8 cellular contexts compared by ENCODE assay signal in genomic region chr5:77935516-77936364, GRCh38.
A peak's percentile ranks its signal among the peaks of the same experiment; 100 is the strongest.
DNase-seq lines count a peak whose midpoint lies in the region; ATAC-seq, FAIRE-seq and TF ChIP-seq lines count a peak whose summit lies in the region.

No MANE protein-coding gene starts in this region.

- peaks cover 0 to 16% of the 10 kb centered on the region in 2 experiments; a peak in 1 of 5 replicates for H3K27me3 ChIP-seq in HepG2 (ENCODE audit: control insufficient read depth in 1 of 2, insufficient read depth in 2 of 2, low read length in 2 of 2)
- peaks cover 0 to 54% (median 12%) of the 10 kb centered on the region in 7 donors for H3K27me3 ChIP-seq in heart right ventricle

- H3K4me2 ChIP-seq in HepG2 (ENCODE audit: low read depth, low read length), result no peak overlapping the region

- CTCF ChIA-PET in HepG2 (lab: Yijun Ruan, JAX; ENCODE audit: low intra/inter-chr PET ratio, low total read pairs), result no interaction called here

- no peak for TF ChIP-seq CTCF in HepG2 (CRISPR knock-in tag; IDR thresholded peaks at IDR 0.05)
- TF ChIP-seq CTCF in heart right ventricle (IDR thresholded peaks at IDR 0.05), result no peak

- ATAC-seq in GM18511 (IDR thresholded peaks at IDR 0.05; ENCODE audit: unreplicated experiment) (peak; percentile 72), HG02852 (IDR thresholded peaks at IDR 0.05; ENCODE audit: unreplicated experiment) (peak; percentile 52), HepG2 (no peak), Right ventricle myocardium inferior (no peak), heart right ventricle (no peak)

- no peak overlapping the region for H2AFZ ChIP-seq in HepG2 (ENCODE audit: low read length)

- H3K4me3 ChIP-seq in HepG2 (replicated peaks in 1 of 3; ENCODE audit: insufficient read depth in 1 of 3, low read depth in 2 of 3, low read length in 3 of 3) (no peak overlapping the region), heart right ventricle (no peak overlapping the region)

- no peak for TF ChIP-seq EP300 in HepG2 (IDR thresholded peaks at IDR 0.05; ENCODE audit: low read depth in 2 of 2, low read length in 2 of 2)
- no peak for TF ChIP-seq EP300 in HepG2 (CRISPR knock-in tag; IDR thresholded peaks at IDR 0.05; ENCODE audit: borderline replicate concordance)

- no peak for TF ChIP-seq POLR2A in HepG2 (IDR thresholded peaks at IDR 0.05; ENCODE audit: insufficient read depth in 1 of 2, low read depth in 2 of 2, low read length in 2 of 2)

- no peaks in the 10 kb centered on the region for H3K79me2 ChIP-seq in HepG2 (ENCODE audit: insufficient read depth, low read length)

- H4K20me1 ChIP-seq in HepG2 (ENCODE audit: insufficient read depth, low read length), result no peaks in the 10 kb centered on the region

- TF ChIP-seq RAD21 in HepG2 (CRISPR knock-in tag; IDR thresholded peaks at IDR 0.05), result no peak

- in situ Hi-C loops in HepG2 (cut with HindIII; ENCODE audit: extremely low pct_ligation_motif_present, low pct_unique_long_range_greater_than_20kb), result no loop called here

- H3K36me3 ChIP-seq in HepG2 (replicated peaks in 1 of 2; ENCODE audit: control insufficient read depth in 1 of 2, insufficient read depth in 2 of 2, low read length in 2 of 2) (no peaks in the 10 kb centered on the region), heart right ventricle (no peaks in the 10 kb centered on the region)

- no peak overlapping the region for H3K9ac ChIP-seq in HepG2 (ENCODE audit: insufficient read depth, low read depth, low read length)

- no peak for FAIRE-seq in HepG2 (lab: Jason Lieb, UNC)

- 45% methylated on average over 11 of the region's 11 CpGs for WGBS in HepG2 (ENCODE audit: low lambda C conversion rate)
- 63 to 64% methylated on average over 11 of the region's 11 CpGs for WGBS in heart right ventricle, 2 donors

- POLR2A ChIA-PET in HepG2 (lab: Yijun Ruan, JAX), result no interaction called here

- no peaks in the 10 kb centered on the region for H3K9me3 ChIP-seq in HepG2 (ENCODE audit: low read length)
- H3K9me3 ChIP-seq in heart right ventricle, result peaks cover 0 to 8% (median 0%) of the 10 kb centered on the region in 11 donors

- H3K4me1 ChIP-seq in HepG2 (ENCODE audit: insufficient read depth, low read length) (no peaks in the 10 kb centered on the region), heart right ventricle (peaks cover 0 to 3% (median 0%) of the 10 kb centered on the region in 9 donors)

- DNase-seq in SK-N-DZ (ENCODE audit: low spot score) (peak; percentile 15), HepG2 (ENCODE audit: low spot score) (no peak), Right ventricle myocardium inferior (ENCODE audit: missing footprints) (no peak), heart right ventricle (no peak), ecto neural progenitor cell (ENCODE audit: low spot score) (no peak), 8988T (no peak)

- H3K27ac ChIP-seq in HepG2 (ENCODE audit: extremely low read length, insufficient read depth, low read length), result no peak overlapping the region
- no peak overlapping the region for H3K27ac ChIP-seq in heart right ventricle

- intact Hi-C loops in HepG2 (cut with micrococcal nuclease; ENCODE audit: unreplicated experiment) (no loop called here), Right ventricle myocardium inferior (cut with DNase I) (no loop called here), heart right ventricle (cut with DNase I) (no loop called here)

- no TSS peak for BruUV-seq in HepG2 (replicated peaks; lab: Mats Ljungman, UMichigan)

TF ChIP-seq in HepG2, 621 proteins besides CTCF, POLR2A, EP300 and RAD21:
- TF ChIP-seq ATF7 (IDR thresholded peaks at IDR 0.05) (0 out of 2 replicates have a peak, but pooled peaks have one; percentile 24), ATF7 (CRISPR knock-in tag; IDR thresholded peaks at IDR 0.05) (no peak), ATF4 (CRISPR knock-in tag; IDR thresholded peaks at IDR 0.05) (0 out of 4 replicates have a peak, but pooled peaks of 1 of the 2 experiments have one; percentile 32), CEBPB (IDR thresholded peaks at IDR 0.05; ENCODE audit: borderline replicate concordance, low read depth, low read length) (peak; percentile 11; the same call in 1 of the 2 replicates), ZNF350 (CRISPR knock-in tag; IDR thresholded peaks at IDR 0.05; ENCODE audit: borderline replicate concordance, low read depth) (no peak), CREB1 (IDR thresholded peaks at IDR 0.05) (0 out of 2 replicates have a peak, but pooled peaks have one; percentile 9), CREB1 (CRISPR knock-in tag; IDR thresholded peaks at IDR 0.05) (no peak)

Comparison
In these comparisons a context has a peak if more than half of its experiments do, and no peak if none do; other contexts are left out.
1. ATAC-seq: peak in GM18511 (single experiment) and HG02852 (single experiment); none in HepG2 (single experiment), Right ventricle myocardium inferior (single experiment) and heart right ventricle (0 of 8).